19 cellular contexts compared by ENCODE assay signal in genomic region chr20:16349518-16350295, GRCh38.
DNase-seq lines count a peak whose midpoint lies in the region; ATAC-seq and TF ChIP-seq lines count a peak whose summit lies in the region.
"Had no signal": no experiment of that assay in that cellular context is flagged by ENCODE, and none has a peak within 500 bp of the region (broad histone marks: within the 10 kb centered on the region; RNA-seq: fewer than 3 reads in every experiment).

No MANE protein-coding gene starts in this region.

- H3K4me1 Mint-ChIP-seq in stimulated activated naive B cell treated with anti-CD40 and anti-IgM and Interleukin-4, amounts not matched to agents 10 μg/mL and 1 μg/mL and 100 μg/mL, for 72 hours, result peaks cover 0 to 1% of the 10 kb centered on the region in 2 donors
- H3K4me1 Mint-ChIP-seq: activated CD4-positive, alpha-beta T cell treated with anti-CD3 and anti-CD28 coated beads for 36 hours; activated naive CD8-positive, alpha-beta T cell treated with anti-CD3 and anti-CD28 coated beads, Interleukin-2, amount 10 ng/mL, durations not matched to agents 7 days and 5 days; CD8-positive, alpha-beta memory T cell had no signal

- ATAC-seq in SK-N-SH treated with all-trans-retinoic acid at 6 μM for 48 hours (peak; percentile 87), HG03565 (IDR thresholded peaks at IDR 0.05; ENCODE audit: unreplicated experiment) (no peak), HG02884 (IDR thresholded peaks at IDR 0.05; ENCODE audit: unreplicated experiment) (no peak)
- no peak for ATAC-seq in stimulated activated naive B cell treated with anti-CD40 and anti-IgM and Interleukin-4, amounts not matched to agents 10 μg/mL and 1 μg/mL and 100 μg/mL, for 72 hours (replicated peaks)
- ATAC-seq: activated CD4-positive, alpha-beta T cell treated with anti-CD3 and anti-CD28 coated beads for 36 hours; HCT116; heart left ventricle had no signal

- DNase-seq in NCI-H524 (lab: John Stamatoyannopoulos, UW) (peak; percentile 64 to 84), NCI-H524 treated with DMSO at 0.1 percent for 48 hours (lab: John Stamatoyannopoulos, UW) (no peak), glomerular visceral epithelial cell (ENCODE audit: extremely low spot score) (peak; percentile 84), COLO829 (ENCODE audit: low spot score) (no peak)
- DNase-seq in stimulated activated naive B cell treated with anti-CD40 and anti-IgM and Interleukin-4, amounts not matched to agents 10 μg/mL and 1 μg/mL and 100 μg/mL, for 72 hours, result no peak
- DNase-seq: 8988T; activated CD4-positive, alpha-beta T cell treated with anti-CD3 and anti-CD28 coated beads for 36 hours; activated naive CD8-positive, alpha-beta T cell treated with anti-CD3 and anti-CD28 coated beads, Interleukin-2, amount 10 ng/mL, durations not matched to agents 7 days and 5 days; CD8-positive, alpha-beta memory T cell; GDM1; heart left ventricle; KG1; NCI-H226; stimulated activated CD4-positive, alpha-beta T cell treated with anti-CD3 and anti-CD28 coated beads, Interleukin-4, amount 100 ng/mL, for 4 hours had no signal

- no peak overlapping the region for H3K4me3 Mint-ChIP-seq in stimulated activated naive B cell treated with anti-CD40 and anti-IgM and Interleukin-4, amounts not matched to agents 10 μg/mL and 1 μg/mL and 100 μg/mL, for 72 hours
- H3K4me3 Mint-ChIP-seq: activated CD4-positive, alpha-beta T cell treated with anti-CD3 and anti-CD28 coated beads for 36 hours; activated naive CD8-positive, alpha-beta T cell treated with anti-CD3 and anti-CD28 coated beads, Interleukin-2, amount 10 ng/mL, durations not matched to agents 7 days and 5 days; CD8-positive, alpha-beta memory T cell; mesothelial cell of epicardium had no signal

- H3K27ac Mint-ChIP-seq in stimulated activated naive B cell treated with anti-CD40 and anti-IgM and Interleukin-4, amounts not matched to agents 10 μg/mL and 1 μg/mL and 100 μg/mL, for 72 hours, result peak overlapping the region; percentile 65
- H3K27ac Mint-ChIP-seq: activated CD4-positive, alpha-beta T cell treated with anti-CD3 and anti-CD28 coated beads for 36 hours; activated naive CD8-positive, alpha-beta T cell treated with anti-CD3 and anti-CD28 coated beads, Interleukin-2, amount 10 ng/mL, durations not matched to agents 7 days and 5 days; CD8-positive, alpha-beta memory T cell; mesothelial cell of epicardium had no signal

- no peaks in the 10 kb centered on the region for H3K27me3 Mint-ChIP-seq in stimulated activated naive B cell treated with anti-CD40 and anti-IgM and Interleukin-4, amounts not matched to agents 10 μg/mL and 1 μg/mL and 100 μg/mL, for 72 hours
- H3K27me3 Mint-ChIP-seq: activated CD4-positive, alpha-beta T cell treated with anti-CD3 and anti-CD28 coated beads for 36 hours; activated naive CD8-positive, alpha-beta T cell treated with anti-CD3 and anti-CD28 coated beads, Interleukin-2, amount 10 ng/mL, durations not matched to agents 7 days and 5 days; CD8-positive, alpha-beta memory T cell had no signal

- H3K36me3 Mint-ChIP-seq in stimulated activated naive B cell treated with anti-CD40 and anti-IgM and Interleukin-4, amounts not matched to agents 10 μg/mL and 1 μg/mL and 100 μg/mL, for 72 hours, result peaks cover 4 to 14% of the 10 kb centered on the region in 2 donors
- H3K36me3 Mint-ChIP-seq: activated naive CD8-positive, alpha-beta T cell treated with anti-CD3 and anti-CD28 coated beads, Interleukin-2, amount 10 ng/mL, durations not matched to agents 7 days and 5 days; mesothelial cell of epicardium had no signal

- no peaks in the 10 kb centered on the region for H3K9me3 Mint-ChIP-seq in stimulated activated naive B cell treated with anti-CD40 and anti-IgM and Interleukin-4, amounts not matched to agents 10 μg/mL and 1 μg/mL and 100 μg/mL, for 72 hours
- H3K9me3 Mint-ChIP-seq: activated naive CD8-positive, alpha-beta T cell treated with anti-CD3 and anti-CD28 coated beads, Interleukin-2, amount 10 ng/mL, durations not matched to agents 7 days and 5 days; CD8-positive, alpha-beta memory T cell; mesothelial cell of epicardium had no signal

TF ChIP-seq in SK-N-SH treated with all-trans-retinoic acid at 6 μM for 48 hours, 23 proteins besides CTCF, POLR2A, EP300 and RAD21:
- 0 out of 2 replicates have a peak, but pooled peaks have one; percentile 25 for TF ChIP-seq TCF4 (CRISPR knock-in tag; IDR thresholded peaks at IDR 0.05; ENCODE audit: borderline replicate concordance)
- TF ChIP-seq, protein P1, sequence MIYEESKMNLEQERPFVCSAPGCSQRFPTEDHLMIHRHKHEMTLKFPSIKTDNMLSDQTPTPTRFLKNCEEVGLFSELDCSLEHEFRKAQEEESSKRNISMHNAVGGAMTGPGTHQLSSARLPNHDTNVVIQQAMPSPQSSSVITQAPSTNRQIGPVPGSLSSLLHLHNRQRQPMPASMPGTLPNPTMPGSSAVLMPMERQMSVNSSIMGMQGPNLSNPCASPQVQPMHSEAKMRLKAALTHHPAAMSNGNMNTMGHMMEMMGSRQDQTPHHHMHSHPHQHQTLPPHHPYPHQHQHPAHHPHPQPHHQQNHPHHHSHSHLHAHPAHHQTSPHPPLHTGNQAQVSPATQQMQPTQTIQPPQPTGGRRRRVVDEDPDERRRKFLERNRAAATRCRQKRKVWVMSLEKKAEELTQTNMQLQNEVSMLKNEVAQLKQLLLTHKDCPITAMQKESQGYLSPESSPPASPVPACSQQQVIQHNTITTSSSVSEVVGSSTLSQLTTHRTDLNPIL (CRISPR knock-in tag; IDR thresholded peaks at IDR 0.05; ENCODE audit: low read depth), result no peak

Comparison
In these comparisons a context has a peak if more than half of its experiments do, and no peak if none do; other contexts are left out.
1. DNase-seq: peak in NCI-H524 (2 of 2) and glomerular visceral epithelial cell (single experiment); none in NCI-H524 treated with DMSO at 0.1 percent for 48 hours (single experiment), stimulated activated naive B cell treated with anti-CD40 and anti-IgM and Interleukin-4, amounts not matched to agents 10 μg/mL and 1 μg/mL and 100 μg/mL, for 72 hours (single experiment) and COLO829 (single experiment).